In the genomic region with DNA sequence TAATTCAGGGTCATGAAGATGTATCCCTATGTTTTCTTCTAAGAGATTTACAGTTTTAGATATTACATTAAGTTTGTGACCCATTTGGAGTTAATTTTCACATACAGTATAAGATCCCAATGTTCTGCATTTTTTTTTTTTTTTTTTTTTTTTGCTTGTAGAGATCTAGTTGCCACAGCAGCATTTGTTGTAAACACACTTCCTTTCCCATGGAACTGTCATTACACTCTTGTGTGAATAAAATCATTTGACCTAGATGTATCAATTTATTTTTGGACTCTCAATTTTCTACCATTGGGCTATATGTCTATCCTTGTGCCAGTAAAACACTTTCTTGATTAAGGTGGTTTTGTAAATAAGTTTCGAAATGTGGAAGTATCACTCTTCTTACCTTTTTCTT, we compare ENCODE assay signal across 28 cellular contexts.
DNase-seq lines count a peak whose midpoint lies in the region; ATAC-seq and TF ChIP-seq lines count a peak whose summit lies in the region.
"Had no signal": no experiment of that assay in that cellular context is flagged by ENCODE, and none has a peak within 500 bp of the region (broad histone marks: within the 10 kb centered on the region; RNA-seq: fewer than 3 reads in every experiment).

No MANE protein-coding gene starts in this region.

- DNase-seq in DMS53 (lab: John Stamatoyannopoulos, UW) (peak; percentile 6), DMS53 treated with DMSO at 0.1 percent for 48 hours (lab: John Stamatoyannopoulos, UW; ENCODE audit: unreplicated experiment) (no peak), Right ventricle myocardium superior (no peak), left cardiac atrium (no peak), endothelial cell (ENCODE audit: low spot score) (no peak)
- DNase-seq in stimulated activated CD4-positive, alpha-beta T cell treated with anti-CD3 and anti-CD28 coated beads, Interleukin-2, amount 100 ng/mL, for 48 hours, result no peak
- DNase-seq: 8988T; ACHN; AML-193; BE2C; C1 segment of cervical spinal cord; Caco-2; Calu3; CD4-positive, alpha-beta memory T cell; CD4-positive, alpha-beta T cell; CD4-positive, CD25-positive, alpha-beta regulatory T cell; CD8-positive, alpha-beta memory T cell; CD8-positive, alpha-beta T cell; COR-L47; DMS 273 treated with DMSO at 0.1 percent for 48 hours; DMS153; DMS79; DMS79 treated with DMSO at 0.1 percent for 48 hours; DND-41; EL had no signal

- peak overlapping the region; percentile 13 for H3K27ac Mint-ChIP-seq in endothelial cell (ENCODE audit: unreplicated experiment)
- H3K27ac Mint-ChIP-seq: B cell; CD14-positive monocyte; CD4-positive, alpha-beta memory T cell; CD4-positive, alpha-beta T cell; CD4-positive, CD25-positive, alpha-beta regulatory T cell; CD8-positive, alpha-beta memory T cell; CD8-positive, alpha-beta T cell had no signal

- H3K4me3 Mint-ChIP-seq in endothelial cell (ENCODE audit: unreplicated experiment), result no peak overlapping the region
- H3K4me3 Mint-ChIP-seq: B cell; CD14-positive monocyte; CD4-positive, alpha-beta memory T cell; CD4-positive, alpha-beta T cell; CD4-positive, CD25-positive, alpha-beta regulatory T cell; CD8-positive, alpha-beta memory T cell; CD8-positive, alpha-beta T cell had no signal

- peak; percentile 67 for ATAC-seq in Right ventricle myocardium superior (ENCODE audit: poor library complexity)
- no peak for ATAC-seq in left cardiac atrium
- ATAC-seq: A549; CD8-positive, alpha-beta T cell had no signal

- no peak for TF ChIP-seq CTCF in endothelial cell (IDR thresholded peaks at IDR 0.05; ENCODE audit: unreplicated experiment)

- no peaks in the 10 kb centered on the region for H3K27me3 Mint-ChIP-seq in endothelial cell (ENCODE audit: unreplicated experiment)
- H3K27me3 Mint-ChIP-seq: B cell; CD4-positive, alpha-beta memory T cell; CD4-positive, alpha-beta T cell; CD8-positive, alpha-beta memory T cell had no signal

- no peaks in the 10 kb centered on the region for H3K36me3 Mint-ChIP-seq in endothelial cell (ENCODE audit: low read depth, unreplicated experiment)
- H3K36me3 Mint-ChIP-seq: CD14-positive monocyte; CD4-positive, alpha-beta memory T cell; CD4-positive, CD25-positive, alpha-beta regulatory T cell; CD8-positive, alpha-beta memory T cell; CD8-positive, alpha-beta T cell had no signal

- no peaks in the 10 kb centered on the region for H3K4me1 Mint-ChIP-seq in endothelial cell (ENCODE audit: unreplicated experiment)
- H3K4me1 Mint-ChIP-seq: B cell; CD14-positive monocyte; CD4-positive, alpha-beta memory T cell; CD4-positive, CD25-positive, alpha-beta regulatory T cell; CD8-positive, alpha-beta memory T cell had no signal

- H3K9me3 Mint-ChIP-seq in endothelial cell (ENCODE audit: unreplicated experiment), result no peaks in the 10 kb centered on the region

- intact Hi-C loops in Right ventricle myocardium superior (cut with DNase I), result no loop called here
- intact Hi-C loops in left cardiac atrium (cut with DNase I), result no loop called here
